8 cellular contexts compared by ENCODE assay signal in genomic region chr5:109689740-109690455, GRCh38. TPM values are rescaled to one million over a fixed set of nuclear protein-coding genes. Genes with fewer than 3 reads are reported as not detected.
A peak's percentile ranks its signal among the peaks of the same experiment; 100 is the strongest.
DNase-seq lines count a peak whose midpoint lies in the region; ATAC-seq and TF ChIP-seq lines count a peak whose summit lies in the region.

Gene MAN2A1 (plus strand): TSS chr5:109689927. CDS start chr5:109690418, 491 bp downstream.

- peaks cover 14% of the 10 kb centered on the region for H3K4me1 ChIP-seq in Loucy (ENCODE audit: insufficient read depth, low read length, poor library complexity, severe bottlenecking)

- H3K4me3 ChIP-seq in H7 (ENCODE audit: insufficient read depth, low read depth, low read length) (peak within 1 kb of the TSS; percentile 95), Loucy (ENCODE audit: low read length, poor library complexity, severe bottlenecking) (peak within 1 kb of the TSS; percentile 90)

- H3K36me3 ChIP-seq in H7 (replicated peaks; ENCODE audit: control insufficient read depth, insufficient read depth, low read length) (no peaks in the 10 kb centered on the region), Loucy (ENCODE audit: insufficient read depth, low read length) (no peaks in the 10 kb centered on the region)

- POLR2A ChIA-PET in GM10248 (lab: Yijun Ruan, JAX), result no interaction called here

- H3K9me3 ChIP-seq in Loucy (ENCODE audit: insufficient read depth, low read depth, low read length), result no peaks in the 10 kb centered on the region

- H3K9me2 ChIP-seq in Loucy (replicated peaks; ENCODE audit: low read depth, low read length), result no peaks in the 10 kb centered on the region

- intact Hi-C loops in left ventricle myocardium superior (cut with micrococcal nuclease), result no loop called here

- peak; percentile 87 for ATAC-seq in left ventricle myocardium superior

- peak within 1 kb of the TSS; percentile 97 for H2AFZ ChIP-seq in Loucy (ENCODE audit: low read length)

- peak within 1 kb of the TSS; percentile 87 for H3K9ac ChIP-seq in Loucy (ENCODE audit: low read depth, low read length, poor library complexity, severe bottlenecking)

- H3F3A ChIP-seq in Loucy (ENCODE audit: low read depth), result no peaks in the 10 kb centered on the region

- CTCF ChIA-PET in GM10248 (lab: Yijun Ruan, JAX), result interaction anchor here (0.8 to 3.1 kb wide), 8 partner anchors 9 to 32 kb away, joined by 3 to 9 read pairs (median 4); no protein-coding TSS in a partner anchor

- TF ChIP-seq CTCF in GM10248 (IDR thresholded peaks at IDR 0.05; ENCODE audit: control extremely low read depth, extremely low read depth, low read depth, missing control alignments), result no peak
- TF ChIP-seq CTCF in Loucy (conservative IDR thresholded peaks at IDR 0.05; ENCODE audit: low read length), result no peak

- H3K79me2 ChIP-seq in Loucy (ENCODE audit: insufficient read depth, low read length), result peaks cover 48% of the 10 kb centered on the region

- H3K27me3 ChIP-seq in H7 (ENCODE audit: control insufficient read depth, insufficient read depth, low read length), result no peaks in the 10 kb centered on the region
- H3K27me3 ChIP-seq in Loucy (ENCODE audit: insufficient read depth, low read length, poor library complexity, severe bottlenecking), result no peaks in the 10 kb centered on the region

- H4K20me1 ChIP-seq in Loucy (ENCODE audit: insufficient read depth, low read length, poor library complexity, severe bottlenecking), result peaks cover 36% of the 10 kb centered on the region

- peak within 1 kb of the TSS; percentile 93 for H3K4me2 ChIP-seq in Loucy (ENCODE audit: low read depth, low read length, poor library complexity, severe bottlenecking)

- DNase-seq in GM10248 (ENCODE audit: extremely low spot score) (peak; percentile 73), H7 (peak; percentile 85), T-helper 1 cell (peak; percentile 68 to 89 (median 76)), amygdala (lab: John Stamatoyannopoulos, UW) (peak in 39 of 56 donors; percentile 19 to 84 (median 67)), left ventricle myocardium superior (peak; percentile 88), renal cortical epithelial cell (ENCODE audit: low read depth) (no peak), inferior parietal cortex (ENCODE audit: extremely low spot score) (no peak)

RNA-seq across cellular contexts. Expression of gene MAN2A1, which starts in this region (rescaled TPM):
- total RNA-seq in H7 (2014; rRNA removed; shearing (Covaris generic)), result 53.5 and 70.3 TPM in 2 replicates
- total RNA-seq in left ventricle myocardium superior, result 8.1 TPM
- total RNA-seq in renal cortical epithelial cell, result 66.2 and 91.3 TPM in 2 replicates

Comparison
In these comparisons a context has a peak if more than half of its experiments do, and no peak if none do; other contexts are left out.
1. DNase-seq: peak in GM10248 (single experiment), H7 (single experiment), T-helper 1 cell (5 of 5), amygdala (39 of 56) and left ventricle myocardium superior (single experiment); none in renal cortical epithelial cell (single experiment) and inferior parietal cortex (single experiment).